ENCODE assay signal across 9 cellular contexts in the genomic region with DNA sequence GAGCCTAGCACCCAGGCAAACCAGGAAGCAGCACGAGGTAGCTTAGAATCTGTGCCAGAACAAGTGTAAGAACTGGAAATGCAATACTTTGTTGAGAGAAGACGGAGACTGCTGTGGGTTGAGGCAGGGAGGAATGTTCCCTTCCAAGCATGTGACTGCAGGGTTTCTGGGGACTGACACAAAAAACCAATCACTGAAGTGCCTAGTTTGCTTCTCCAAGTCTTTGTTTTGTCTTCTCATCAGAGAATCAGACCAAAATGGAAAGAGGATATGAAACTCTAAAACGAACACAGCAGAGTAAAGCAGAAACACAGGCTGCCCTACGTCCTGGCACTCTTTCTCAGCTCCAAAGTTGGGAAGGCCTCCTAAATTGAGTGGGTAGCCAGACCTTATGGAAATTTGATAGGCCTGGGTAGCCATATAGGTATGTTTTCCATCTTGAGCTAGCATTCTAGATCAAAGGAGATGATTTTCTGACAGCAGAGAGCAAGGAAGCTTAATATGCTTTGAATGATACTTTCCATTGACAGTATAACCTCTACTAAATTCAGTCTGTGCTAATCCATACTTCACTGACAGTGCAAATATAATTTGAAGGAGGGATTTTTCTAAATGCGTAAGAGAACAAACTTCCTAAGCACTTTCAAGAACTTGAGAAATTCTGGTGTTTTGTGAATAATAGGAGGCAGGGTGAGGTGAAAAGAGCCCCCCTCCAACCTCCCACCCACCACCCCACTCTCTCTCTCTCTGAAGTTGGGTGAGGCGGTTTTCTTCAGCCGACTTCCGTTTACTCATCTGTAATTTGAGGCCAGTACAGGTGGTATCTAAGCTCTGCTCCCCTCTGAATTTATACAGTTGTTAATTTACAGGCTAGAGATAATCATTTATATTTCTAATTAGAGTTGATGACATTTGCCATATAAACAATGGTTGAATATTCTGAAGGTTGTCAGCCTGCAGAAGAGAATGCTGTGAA. TPM values are rescaled to one million over a fixed set of nuclear protein-coding genes. Genes with fewer than 3 reads are reported as not detected.
DNase-seq lines count a peak whose midpoint lies in the region; ATAC-seq and TF ChIP-seq lines count a peak whose summit lies in the region.
"Had no signal": no experiment of that assay in that cellular context is flagged by ENCODE, and none has a peak within 500 bp of the region (broad histone marks: within the 10 kb centered on the region; RNA-seq: fewer than 3 reads in every experiment).

No MANE protein-coding gene starts in this region.

- peak overlapping the region; percentile 19 for H3K27ac Mint-ChIP-seq in activated naive CD4-positive, alpha-beta T cell treated with anti-CD3 and anti-CD28 coated beads, Interleukin-2, amount 50 U/mL, for 24 hours
- H3K27ac Mint-ChIP-seq in dendritic cell treated with granulocyte-macrophage colony-stimulating factor and Interleukin-4, amounts not matched to agents 40 ng/mL and 50 ng/mL, for 4 days: peak overlapping the region; percentile 81
- H3K27ac Mint-ChIP-seq in T-helper 2 cell treated with Interferon-gamma antibody and Interleukin-4, amounts not matched to agents 5 μg/mL and 100 μg/mL, for 36 hours: no peak overlapping the region
- no peak overlapping the region for H3K27ac Mint-ChIP-seq in activated naive CD4-positive, alpha-beta T cell treated with anti-CD3 and anti-CD28 coated beads, Interleukin-2, amount 10 ng/mL, durations not matched to agents 7 days and 5 days
- H3K27ac Mint-ChIP-seq: T-helper 1 cell treated with Interleukin-12 subunit alpha and Interleukin-12 subunit beta and Interleukin-4 antibody, amounts not matched to agents 30 μg/mL and 1 μg/mL, for 36 hours had no signal

- intact Hi-C loops in dendritic cell treated with granulocyte-macrophage colony-stimulating factor and Interleukin-4, amounts not matched to agents 40 ng/mL and 50 ng/mL, for 4 days (cut with micrococcal nuclease): no loop called here

- peak; percentile 10 to 81 for TF ChIP-seq EP300 in tibial nerve (IDR thresholded peaks at IDR 0.05)

- H3K36me3 ChIP-seq in tibial nerve: no peaks in the 10 kb centered on the region

- H3K4me1 Mint-ChIP-seq in activated naive CD4-positive, alpha-beta T cell treated with anti-CD3 and anti-CD28 coated beads, Interleukin-2, amount 50 U/mL, for 24 hours: peaks cover 16% of the 10 kb centered on the region
- H3K4me1 Mint-ChIP-seq in dendritic cell treated with granulocyte-macrophage colony-stimulating factor and Interleukin-4, amounts not matched to agents 40 ng/mL and 50 ng/mL, for 4 days (ENCODE audit: low read depth): peaks cover 91% of the 10 kb centered on the region
- peaks cover 9% of the 10 kb centered on the region for H3K4me1 Mint-ChIP-seq in T-helper 2 cell treated with Interferon-gamma antibody and Interleukin-4, amounts not matched to agents 5 μg/mL and 100 μg/mL, for 36 hours (ENCODE audit: low read depth)
- peaks cover 40% of the 10 kb centered on the region for H3K4me1 Mint-ChIP-seq in activated naive CD4-positive, alpha-beta T cell treated with anti-CD3 and anti-CD28 coated beads, Interleukin-2, amount 10 ng/mL, durations not matched to agents 7 days and 5 days

- H3K27me3 Mint-ChIP-seq in activated naive CD4-positive, alpha-beta T cell treated with anti-CD3 and anti-CD28 coated beads, Interleukin-2, amount 50 U/mL, for 24 hours: no peaks in the 10 kb centered on the region
- H3K27me3 Mint-ChIP-seq in dendritic cell treated with granulocyte-macrophage colony-stimulating factor and Interleukin-4, amounts not matched to agents 40 ng/mL and 50 ng/mL, for 4 days: no peaks in the 10 kb centered on the region
- H3K27me3 Mint-ChIP-seq in T-helper 2 cell treated with Interferon-gamma antibody and Interleukin-4, amounts not matched to agents 5 μg/mL and 100 μg/mL, for 36 hours (ENCODE audit: low read depth): peaks cover 49% of the 10 kb centered on the region
- peaks cover 46% of the 10 kb centered on the region for H3K27me3 Mint-ChIP-seq in activated naive CD4-positive, alpha-beta T cell treated with anti-CD3 and anti-CD28 coated beads, Interleukin-2, amount 10 ng/mL, durations not matched to agents 7 days and 5 days

- CTCF ChIA-PET in activated naive CD4-positive, alpha-beta T cell treated with anti-CD3 and anti-CD28 coated beads, Interleukin-2, amount 10 ng/mL, durations not matched to agents 7 days and 5 days (lab: Charles Lee): interaction anchor here (1.2 kb wide), 1 partner anchor 126 kb away, joined by 3 read pairs; no protein-coding TSS in a partner anchor

- H3K9me3 ChIP-seq in tibial nerve: no peaks in the 10 kb centered on the region

- DNase-seq in activated naive CD4-positive, alpha-beta T cell (lab: John Stamatoyannopoulos, UW): no peak
- DNase-seq in tibial nerve (ENCODE audit: low spot score in 2 of 2): peak in 1 of 2 donors; percentile 40
- DNase-seq in T-helper 2 cell treated with Interferon-gamma antibody and Interleukin-4, amounts not matched to agents 5 μg/mL and 100 μg/mL, for 36 hours (ENCODE audit: low spot score): no peak
- DNase-seq in activated naive CD4-positive, alpha-beta T cell treated with anti-CD3 and anti-CD28 coated beads, Interleukin-2, amount 10 ng/mL, durations not matched to agents 7 days and 5 days: no peak
- no peak for DNase-seq in stimulated activated naive CD4-positive, alpha-beta T cell treated with Interleukin-2 at 50 U/mL for 16 hours (lab: John Stamatoyannopoulos, UW)

- peak overlapping the region in 1 of 4 donors; percentile 13 for H3K4me3 ChIP-seq in tibial nerve

- no peak overlapping the region for H3K4me3 Mint-ChIP-seq in activated naive CD4-positive, alpha-beta T cell treated with anti-CD3 and anti-CD28 coated beads, Interleukin-2, amount 50 U/mL, for 24 hours
- H3K4me3 Mint-ChIP-seq in dendritic cell treated with granulocyte-macrophage colony-stimulating factor and Interleukin-4, amounts not matched to agents 40 ng/mL and 50 ng/mL, for 4 days: peak overlapping the region; percentile 85
- no peak overlapping the region for H3K4me3 Mint-ChIP-seq in T-helper 2 cell treated with Interferon-gamma antibody and Interleukin-4, amounts not matched to agents 5 μg/mL and 100 μg/mL, for 36 hours
- no peak overlapping the region for H3K4me3 Mint-ChIP-seq in activated naive CD4-positive, alpha-beta T cell treated with anti-CD3 and anti-CD28 coated beads, Interleukin-2, amount 10 ng/mL, durations not matched to agents 7 days and 5 days
- H3K4me3 Mint-ChIP-seq: T-helper 1 cell treated with Interleukin-12 subunit alpha and Interleukin-12 subunit beta and Interleukin-4 antibody, amounts not matched to agents 30 μg/mL and 1 μg/mL, for 36 hours had no signal

- no peaks in the 10 kb centered on the region for H3K9me3 Mint-ChIP-seq in activated naive CD4-positive, alpha-beta T cell treated with anti-CD3 and anti-CD28 coated beads, Interleukin-2, amount 50 U/mL, for 24 hours
- no peaks in the 10 kb centered on the region for H3K9me3 Mint-ChIP-seq in dendritic cell treated with granulocyte-macrophage colony-stimulating factor and Interleukin-4, amounts not matched to agents 40 ng/mL and 50 ng/mL, for 4 days
- no peaks in the 10 kb centered on the region for H3K9me3 Mint-ChIP-seq in T-helper 2 cell treated with Interferon-gamma antibody and Interleukin-4, amounts not matched to agents 5 μg/mL and 100 μg/mL, for 36 hours
- H3K9me3 Mint-ChIP-seq in activated naive CD4-positive, alpha-beta T cell treated with anti-CD3 and anti-CD28 coated beads, Interleukin-2, amount 10 ng/mL, durations not matched to agents 7 days and 5 days: no peaks in the 10 kb centered on the region
- H3K9me3 Mint-ChIP-seq: T-helper 1 cell treated with Interleukin-12 subunit alpha and Interleukin-12 subunit beta and Interleukin-4 antibody, amounts not matched to agents 30 μg/mL and 1 μg/mL, for 36 hours had no signal

- peaks cover 0 to 27% (median 8%) of the 10 kb centered on the region in 4 donors for H3K4me1 ChIP-seq in tibial nerve

- peaks cover 2% of the 10 kb centered on the region for H3K36me3 Mint-ChIP-seq in activated naive CD4-positive, alpha-beta T cell treated with anti-CD3 and anti-CD28 coated beads, Interleukin-2, amount 50 U/mL, for 24 hours
- no peaks in the 10 kb centered on the region for H3K36me3 Mint-ChIP-seq in dendritic cell treated with granulocyte-macrophage colony-stimulating factor and Interleukin-4, amounts not matched to agents 40 ng/mL and 50 ng/mL, for 4 days (ENCODE audit: low read depth)
- no peaks in the 10 kb centered on the region for H3K36me3 Mint-ChIP-seq in T-helper 2 cell treated with Interferon-gamma antibody and Interleukin-4, amounts not matched to agents 5 μg/mL and 100 μg/mL, for 36 hours (ENCODE audit: low read depth)
- no peaks in the 10 kb centered on the region for H3K36me3 Mint-ChIP-seq in activated naive CD4-positive, alpha-beta T cell treated with anti-CD3 and anti-CD28 coated beads, Interleukin-2, amount 10 ng/mL, durations not matched to agents 7 days and 5 days

- 72% methylated on average over 8 of the region's 8 CpGs for WGBS in tibial nerve, 2 donors

- no peaks in the 10 kb centered on the region for H3K27me3 ChIP-seq in tibial nerve

- TF ChIP-seq POLR2A in tibial nerve (IDR thresholded peaks at IDR 0.05): no peak

- TF ChIP-seq CTCF in tibial nerve (IDR thresholded peaks at IDR 0.05): no peak

- ATAC-seq in HG03432 (IDR thresholded peaks at IDR 0.05; ENCODE audit: unreplicated experiment): peak; percentile 89

- peak overlapping the region in 3 of 4 donors; percentile 11 to 53 (median 52) for H3K27ac ChIP-seq in tibial nerve

RNA-seq across cellular contexts. Expression of gene ADRB2, which starts 5.5 kb away (rescaled TPM):
- total RNA-seq in tibial nerve: 1 to 10 TPM; 4.8 to 9.8 (median 6.2) TPM

Comparison
In these comparisons a context has a peak if more than half of its experiments do, and no peak if none do; other contexts are left out.
1. H3K27ac Mint-ChIP-seq: peak in activated naive CD4-positive, alpha-beta T cell treated with anti-CD3 and anti-CD28 coated beads, Interleukin-2, amount 50 U/mL, for 24 hours (single experiment) and dendritic cell treated with granulocyte-macrophage colony-stimulating factor and Interleukin-4, amounts not matched to agents 40 ng/mL and 50 ng/mL, for 4 days (single experiment); none in T-helper 2 cell treated with Interferon-gamma antibody and Interleukin-4, amounts not matched to agents 5 μg/mL and 100 μg/mL, for 36 hours (single experiment) and activated naive CD4-positive, alpha-beta T cell treated with anti-CD3 and anti-CD28 coated beads, Interleukin-2, amount 10 ng/mL, durations not matched to agents 7 days and 5 days (single experiment).